ENCODE assay signal across 8 cellular contexts in the genomic region with DNA sequence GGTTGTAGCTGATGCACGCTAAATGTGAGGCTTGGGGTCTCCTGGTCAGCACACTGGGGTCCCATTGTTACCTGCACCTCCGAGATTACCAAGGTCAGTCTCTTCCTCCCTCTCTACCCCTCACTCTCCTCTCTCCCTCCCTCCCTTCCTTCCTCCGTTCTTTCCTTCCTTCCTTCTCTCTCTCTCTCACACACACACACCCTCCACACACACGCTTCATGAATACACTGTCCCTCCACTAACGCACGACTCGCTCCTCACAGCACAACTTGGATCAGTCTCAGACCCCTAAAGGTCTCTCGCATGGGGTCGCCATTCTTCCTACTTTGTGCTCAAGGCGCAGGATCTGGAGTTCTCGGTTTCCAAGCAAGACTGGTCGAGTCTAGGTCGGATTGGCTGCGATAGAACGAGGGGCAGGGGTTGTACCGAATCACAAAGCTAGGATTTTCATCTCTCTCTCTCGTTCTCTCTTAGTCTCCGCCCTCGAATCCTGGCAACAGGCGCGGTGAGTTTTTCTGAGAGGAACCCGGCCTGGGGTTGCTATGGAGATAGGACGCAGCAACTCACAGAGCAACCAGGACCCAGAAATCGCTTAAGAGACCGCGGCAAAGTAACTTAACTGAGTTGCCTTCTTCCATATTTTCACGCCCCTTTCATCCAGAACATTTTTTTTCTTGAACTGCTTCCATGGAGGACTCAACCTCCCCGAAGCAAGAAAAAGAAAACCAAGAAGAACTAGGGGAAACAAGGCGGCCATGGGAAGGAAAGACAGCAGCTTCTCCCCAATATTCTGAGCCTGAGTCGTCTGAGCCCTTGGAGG. TPM values are rescaled to one million over a fixed set of nuclear protein-coding genes. Genes with fewer than 3 reads are reported as not detected.
A peak's percentile ranks its signal among the peaks of the same experiment; 100 is the strongest.
DNase-seq lines count a peak whose midpoint lies in the region; TF ChIP-seq lines count a peak whose summit lies in the region.

Gene RSPH4A, plus strand, starts transcription at position 543 of the 820 bp plus-strand sequence. Its CDS starts 145 bp downstream, at position 688.

- H3K36me3 ChIP-seq in HAP-1 (replicated peaks) = no peaks in the 10 kb centered on the region
- H3K36me3 ChIP-seq in Loucy (ENCODE audit: insufficient read depth, low read length) = no peaks in the 10 kb centered on the region
- H3K36me3 ChIP-seq in neuronal stem cell (replicated peaks in 1 of 2; ENCODE audit: control insufficient read depth in 2 of 2, insufficient read depth in 2 of 2, low read length in 2 of 2) = no peaks in the 10 kb centered on the region

- no peak within 1 kb of the TSS for H3K14ac ChIP-seq in neuronal stem cell (ENCODE audit: low read length)

- H3K4me2 ChIP-seq in Loucy (ENCODE audit: low read depth, low read length, poor library complexity, severe bottlenecking) (peak within 1 kb of the TSS; percentile 90), neuronal stem cell (ENCODE audit: insufficient read depth, low read length, poor library complexity, severe bottlenecking) (peak within 1 kb of the TSS; percentile 79)

- no peak within 1 kb of the TSS for H2BK15ac ChIP-seq in neuronal stem cell (ENCODE audit: low read length)

- H4K91ac ChIP-seq in neuronal stem cell (ENCODE audit: low read depth, low read length, poor library complexity) = no peak within 1 kb of the TSS

- DNase-seq in EH (ENCODE audit: low read depth) (peak; percentile 97), HAP-1 (ENCODE audit: low spot score in 2 of 2) (peak; percentile 94 to 96), SIG-M5 treated with dmso at 0.1 percent for 504 hours (lab: John Stamatoyannopoulos, UW; ENCODE audit: unreplicated experiment) (peak; percentile 92), germinal center (ENCODE audit: low spot score) (peak; percentile 80), neuronal stem cell (ENCODE audit: low spot score) (peak; percentile 92), substantia nigra (lab: John Stamatoyannopoulos, UW) (peak; percentile 1 to 89 (median 70))
- peak; percentile 85 for DNase-seq in activated naive CD4-positive, alpha-beta T cell treated with anti-CD3 and anti-CD28 coated beads for 36 hours

- H3K79me1 ChIP-seq in neuronal stem cell (ENCODE audit: low read depth, low read length) = peaks cover 1% of the 10 kb centered on the region

- peak within 1 kb of the TSS; percentile 82 for H3K4me3 Mint-ChIP-seq in activated naive CD4-positive, alpha-beta T cell treated with anti-CD3 and anti-CD28 coated beads for 36 hours

- H3K9me2 ChIP-seq in Loucy (replicated peaks; ENCODE audit: low read depth, low read length) = no peaks in the 10 kb centered on the region

- peak; percentile 25; the same call in 1 of the 2 replicates for TF ChIP-seq CTCF in Loucy (conservative IDR thresholded peaks at IDR 0.05; ENCODE audit: low read length)

- H2BK12ac ChIP-seq in neuronal stem cell (ENCODE audit: low read length) = no peak within 1 kb of the TSS

- no peaks in the 10 kb centered on the region for H3F3A ChIP-seq in Loucy (ENCODE audit: low read depth)

- H3K4me3 ChIP-seq in HAP-1 (peak within 1 kb of the TSS; percentile 38), Loucy (ENCODE audit: low read length, poor library complexity, severe bottlenecking) (peak within 1 kb of the TSS; percentile 92), neuronal stem cell (ENCODE audit: low read length in 2 of 2) (peak within 1 kb of the TSS; percentile 70 to 81)

- intact Hi-C loops in activated naive CD4-positive, alpha-beta T cell treated with anti-CD3 and anti-CD28 coated beads for 36 hours (cut with micrococcal nuclease) = loop anchor here (1.0 to 10.0 kb wide), 6 partner anchors 45 to 986 kb away; partner anchors contain the start of genes GOPC, RWDD1 and ZUP1

- H3K23ac ChIP-seq in neuronal stem cell (ENCODE audit: low read depth, low read length, poor library complexity) = peak within 1 kb of the TSS; percentile 37

- in situ Hi-C loops in HAP-1 (cut with MboI; ENCODE audit: low sequenced_read_pairs) = no loop called here

- H3K9me3 ChIP-seq in HAP-1 = no peaks in the 10 kb centered on the region
- H3K9me3 ChIP-seq in Loucy (ENCODE audit: insufficient read depth, low read depth, low read length) = no peaks in the 10 kb centered on the region
- no peaks in the 10 kb centered on the region for H3K9me3 ChIP-seq in neuronal stem cell (replicated peaks in 1 of 2; ENCODE audit: control insufficient read depth in 2 of 2, insufficient read depth in 1 of 2, low read depth in 1 of 2, low read length in 2 of 2)

- H3K27me3 Mint-ChIP-seq in activated naive CD4-positive, alpha-beta T cell treated with anti-CD3 and anti-CD28 coated beads for 36 hours (ENCODE audit: low read depth) = peaks cover 11% of the 10 kb centered on the region

- peaks cover 12% of the 10 kb centered on the region for H3K4me1 Mint-ChIP-seq in activated naive CD4-positive, alpha-beta T cell treated with anti-CD3 and anti-CD28 coated beads for 36 hours (ENCODE audit: low read depth)

- no peaks in the 10 kb centered on the region for H3K9me3 Mint-ChIP-seq in activated naive CD4-positive, alpha-beta T cell treated with anti-CD3 and anti-CD28 coated beads for 36 hours

- H3K9ac ChIP-seq in Loucy (ENCODE audit: low read depth, low read length, poor library complexity, severe bottlenecking) = peak within 1 kb of the TSS; percentile 69
- H3K9ac ChIP-seq in neuronal stem cell (ENCODE audit: low read depth, low read length, poor library complexity) = peak within 1 kb of the TSS; percentile 83

- WGBS in neuronal stem cell (ENCODE audit: extremely low coverage in 2 of 2, insufficient read length in 2 of 2, insufficient replicate concordance in 1 of 2), 2 donors = no CpG with 5 or more reads among the region's 30 CpGs

- H3K27ac Mint-ChIP-seq in activated naive CD4-positive, alpha-beta T cell treated with anti-CD3 and anti-CD28 coated beads for 36 hours = no peak within 1 kb of the TSS

- H3K18ac ChIP-seq in neuronal stem cell (ENCODE audit: low read length) = peak within 1 kb of the TSS; percentile 11

- H3K4ac ChIP-seq in neuronal stem cell (ENCODE audit: low read length) = no peak within 1 kb of the TSS

- no peak within 1 kb of the TSS for H2BK5ac ChIP-seq in neuronal stem cell (ENCODE audit: low read length)

- CTCF ChIA-PET in activated naive CD4-positive, alpha-beta T cell treated with anti-CD3 and anti-CD28 coated beads for 36 hours (lab: Charles Lee) = interaction anchor here (0.7 to 1.4 kb wide), 3 partner anchors 12 to 55 kb away, joined by 3 read pairs; no protein-coding TSS in a partner anchor

- peak within 1 kb of the TSS; percentile 36 for H3K27ac ChIP-seq in neuronal stem cell (replicated peaks; ENCODE audit: low read length)
- H3K27ac ChIP-seq in substantia nigra (ENCODE audit: low read depth, low read length, poor library complexity, severe bottlenecking) = no peak within 1 kb of the TSS

- no peaks in the 10 kb centered on the region for H3K79me2 ChIP-seq in Loucy (ENCODE audit: insufficient read depth, low read length)

- H2AFZ ChIP-seq in Loucy (ENCODE audit: low read length) = peak within 1 kb of the TSS; percentile 97
- peak within 1 kb of the TSS; percentile 92 for H2AFZ ChIP-seq in neuronal stem cell (ENCODE audit: low read length)

- H4K8ac ChIP-seq in neuronal stem cell (ENCODE audit: low read depth, low read length) = no peak within 1 kb of the TSS

- H2AK5ac ChIP-seq in neuronal stem cell (ENCODE audit: low read depth, low read length) = no peak within 1 kb of the TSS

- H3K27me3 ChIP-seq in HAP-1 (ENCODE audit: low read depth) = no peaks in the 10 kb centered on the region
- H3K27me3 ChIP-seq in Loucy (ENCODE audit: insufficient read depth, low read length, poor library complexity, severe bottlenecking) = no peaks in the 10 kb centered on the region
- peaks cover 0 to 11% (median 7%) of the 10 kb centered on the region in 3 experiments for H3K27me3 ChIP-seq in neuronal stem cell (ENCODE audit: control insufficient read depth in 3 of 3, insufficient read depth in 3 of 3, low read depth in 1 of 3, low read length in 3 of 3)

- H3K4me1 ChIP-seq in HAP-1 = peaks cover 6% of the 10 kb centered on the region
- peaks cover 14% of the 10 kb centered on the region for H3K4me1 ChIP-seq in Loucy (ENCODE audit: insufficient read depth, low read length, poor library complexity, severe bottlenecking)
- H3K4me1 ChIP-seq in neuronal stem cell (ENCODE audit: control insufficient read depth in 2 of 2, insufficient read depth in 1 of 2, low read depth in 1 of 2, low read length in 2 of 2) = peaks cover 3 to 5% of the 10 kb centered on the region in 2 donors

- no peaks in the 10 kb centered on the region for H4K20me1 ChIP-seq in Loucy (ENCODE audit: insufficient read depth, low read length, poor library complexity, severe bottlenecking)

- no peaks in the 10 kb centered on the region for H3K36me3 Mint-ChIP-seq in activated naive CD4-positive, alpha-beta T cell treated with anti-CD3 and anti-CD28 coated beads for 36 hours (ENCODE audit: low read depth)

- H2BK120ac ChIP-seq in neuronal stem cell (ENCODE audit: low read depth, low read length) = no peak within 1 kb of the TSS

RNA-seq across cellular contexts. Expression of gene RSPH4A, which starts in this region (rescaled TPM):
- not detected for total RNA-seq in activated naive CD4-positive, alpha-beta T cell treated with anti-CD3 and anti-CD28 coated beads for 36 hours
- polyA plus RNA-seq in neuronal stem cell (2013, experiment 1 of 2) = 1.4 TPM
- polyA plus RNA-seq in neuronal stem cell (2013, experiment 2 of 2) = 1.4 TPM

Comparison
In these comparisons a context has a peak if more than half of its experiments do, and no peak if none do; other contexts are left out.
1. Peak in DNase-seq in activated naive CD4-positive, alpha-beta T cell treated with anti-CD3 and anti-CD28 coated beads for 36 hours; RNA of the gene not detected or under 1 TPM.
2. H3K4me3 ChIP-seq: peak in every context shown above with its lines; median percentile 92 in Loucy; 76 in neuronal stem cell; 38 in HAP-1.